1 cellular context compared by ENCODE assay signal in genomic region chr1:225834417-225835329, GRCh38.
TF ChIP-seq lines count a peak whose summit lies in the region.

No MANE protein-coding gene starts in this region.

TF ChIP-seq in K562, 482 proteins besides CTCF, POLR2A, EP300 and RAD21 (continued from another document):
- TF ChIP-seq ARID3A (IDR thresholded peaks at IDR 0.05; ENCODE audit: borderline replicate concordance, low read depth, low read length) (no peak), KLF6 (CRISPR knock-in tag; IDR thresholded peaks at IDR 0.05; ENCODE audit: borderline replicate concordance) (no peak), KDM4B (IDR thresholded peaks at IDR 0.05; ENCODE audit: borderline replicate concordance in 2 of 2, low read depth in 1 of 2) (no peak), ZC3H11A (IDR thresholded peaks at IDR 0.05; ENCODE audit: low read depth, low read length) (no peak), CXXC5 (CRISPR knock-in tag; IDR thresholded peaks at IDR 0.05) (no peak), ZNF584 (CRISPR knock-in tag; IDR thresholded peaks at IDR 0.05; ENCODE audit: low read depth) (no peak), FOXM1 (IDR thresholded peaks at IDR 0.05; ENCODE audit: low read depth) (no peak), FOXM1 (CRISPR knock-in tag; IDR thresholded peaks at IDR 0.05; ENCODE audit: low read depth) (no peak), BCL6 (CRISPR knock-in tag; IDR thresholded peaks at IDR 0.05) (no peak), ZFP36 (IDR thresholded peaks at IDR 0.05; ENCODE audit: low read depth, low read length, partially characterized antibody) (peak; percentile 89), ZNF57 (CRISPR knock-in tag; IDR thresholded peaks at IDR 0.05) (no peak), HLTF (IDR thresholded peaks at IDR 0.05) (no peak)
